In the genomic region with DNA sequence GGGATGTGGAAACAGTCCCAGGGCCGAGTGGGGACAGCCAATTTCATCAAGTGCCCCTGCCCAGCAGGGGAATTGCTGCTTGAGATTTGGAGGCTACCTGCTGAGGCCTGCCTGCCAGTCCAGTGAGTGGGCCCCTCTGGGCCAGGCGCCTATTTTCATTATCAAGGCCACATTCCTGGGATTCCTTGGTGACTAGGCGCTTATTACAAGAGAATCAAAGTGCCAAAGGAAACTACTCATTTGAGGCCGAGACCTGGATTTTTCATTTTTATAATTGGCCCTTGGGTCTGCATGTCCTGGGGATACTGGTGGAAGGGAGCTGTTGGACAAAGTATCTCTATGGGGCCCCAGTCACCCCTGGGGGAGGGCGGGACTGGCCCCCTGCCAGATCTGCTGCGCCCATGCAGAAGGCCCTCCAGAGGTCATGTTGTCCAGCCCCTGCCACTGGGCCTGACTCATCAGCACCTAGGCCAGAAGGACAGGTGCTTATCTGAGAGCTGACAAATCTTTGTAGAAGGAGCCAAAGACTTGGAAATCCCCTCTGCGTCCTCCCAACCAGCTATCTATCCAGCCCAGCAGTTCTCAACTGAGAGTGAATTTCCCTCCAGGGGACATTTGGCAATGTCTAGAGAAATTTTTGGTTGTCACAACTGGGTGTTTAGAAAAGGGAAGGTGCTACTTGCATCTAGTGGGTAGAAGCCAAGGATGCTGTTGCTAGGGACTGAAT, we compare ENCODE assay signal across 9 cellular contexts. TPM values are rescaled to one million over a fixed set of nuclear protein-coding genes. Genes with fewer than 3 reads are reported as not detected.
DNase-seq lines count a peak whose midpoint lies in the region; ATAC-seq and TF ChIP-seq lines count a peak whose summit lies in the region.
"Had no signal": no experiment of that assay in that cellular context is flagged by ENCODE, and none has a peak within 500 bp of the region (broad histone marks: within the 10 kb centered on the region; RNA-seq: fewer than 3 reads in every experiment).

No MANE protein-coding gene starts in this region.

- no peak for TF ChIP-seq CTCF in choroid plexus epithelial cell (conservative IDR thresholded peaks at IDR 0.05; ENCODE audit: low read depth, low read length)

- peak; percentile 49 for ATAC-seq in GM18505 (IDR thresholded peaks at IDR 0.05; ENCODE audit: unreplicated experiment)

- no peak for TF ChIP-seq POLR2A in GM18505 (IDR thresholded peaks at IDR 0.05; ENCODE audit: borderline replicate concordance, extremely low read depth, insufficient read depth, insufficient read length)

- H3K36me3 Mint-ChIP-seq in activated naive CD8-positive, alpha-beta T cell treated with anti-CD3 and anti-CD28 coated beads for 36 hours = no peaks in the 10 kb centered on the region

- H3K4me1 Mint-ChIP-seq in activated naive CD8-positive, alpha-beta T cell treated with anti-CD3 and anti-CD28 coated beads for 36 hours = no peaks in the 10 kb centered on the region

- H3K4me3 ChIP-seq in choroid plexus epithelial cell (ENCODE audit: low read depth, low read length) = no peak overlapping the region

- H3K27ac Mint-ChIP-seq in activated naive CD8-positive, alpha-beta T cell treated with anti-CD3 and anti-CD28 coated beads for 36 hours = no peak overlapping the region
- H3K27ac Mint-ChIP-seq: stimulated activated naive CD8-positive, alpha-beta T cell treated with anti-CD3 and anti-CD28 coated beads, Interleukin-15, Interleukin-2, amounts not matched to agents 100 ng/mL and 50 ng/mL, for 24 hours had no signal

- DNase-seq in HS-27A (ENCODE audit: low read depth) (peak; percentile 81), choroid plexus epithelial cell (ENCODE audit: low read depth) (peak; percentile 77), non-pigmented ciliary epithelial cell (ENCODE audit: low read depth) (peak; percentile 55)
- DNase-seq in activated CD4-positive, alpha-beta T cell treated with anti-CD3 and anti-CD28 coated beads, Interleukin-2, amount 50 U/mL, for 4 hours = no peak
- DNase-seq in activated effector memory CD4-positive, alpha-beta T cell treated with anti-CD3 and anti-CD28 coated beads, Interleukin-2, amount 50 U/mL, for 16 hours = no peak
- no peak for DNase-seq in activated naive CD8-positive, alpha-beta T cell treated with anti-CD3 and anti-CD28 coated beads for 36 hours
- no peak for DNase-seq in stimulated activated CD4-positive, alpha-beta T cell treated with anti-CD3 and anti-CD28 coated beads, Interleukin-2, amount 100 ng/mL, for 48 hours

- no peaks in the 10 kb centered on the region for H3K27me3 Mint-ChIP-seq in activated naive CD8-positive, alpha-beta T cell treated with anti-CD3 and anti-CD28 coated beads for 36 hours
- H3K27me3 Mint-ChIP-seq: stimulated activated naive CD8-positive, alpha-beta T cell treated with anti-CD3 and anti-CD28 coated beads, Interleukin-15, Interleukin-2, amounts not matched to agents 100 ng/mL and 50 ng/mL, for 24 hours had no signal

- no peak overlapping the region for H3K4me3 Mint-ChIP-seq in activated naive CD8-positive, alpha-beta T cell treated with anti-CD3 and anti-CD28 coated beads for 36 hours
- H3K4me3 Mint-ChIP-seq: stimulated activated naive CD8-positive, alpha-beta T cell treated with anti-CD3 and anti-CD28 coated beads, Interleukin-15, Interleukin-2, amounts not matched to agents 100 ng/mL and 50 ng/mL, for 24 hours had no signal

- H3K9me3 Mint-ChIP-seq in activated naive CD8-positive, alpha-beta T cell treated with anti-CD3 and anti-CD28 coated beads for 36 hours = no peaks in the 10 kb centered on the region
- H3K9me3 Mint-ChIP-seq: stimulated activated naive CD8-positive, alpha-beta T cell treated with anti-CD3 and anti-CD28 coated beads, Interleukin-15, Interleukin-2, amounts not matched to agents 100 ng/mL and 50 ng/mL, for 24 hours had no signal

RNA-seq across cellular contexts. Expression of a gene that starts 45.6 kb away (rescaled TPM):
- not detected for total RNA-seq in activated naive CD8-positive, alpha-beta T cell treated with anti-CD3 and anti-CD28 coated beads for 36 hours

Comparison
In these comparisons a context has a peak if more than half of its experiments do, and no peak if none do; other contexts are left out.
1. DNase-seq: peak in HS-27A (single experiment), choroid plexus epithelial cell (single experiment) and non-pigmented ciliary epithelial cell (single experiment); none in activated CD4-positive, alpha-beta T cell treated with anti-CD3 and anti-CD28 coated beads, Interleukin-2, amount 50 U/mL, for 4 hours (0 of 2), activated effector memory CD4-positive, alpha-beta T cell treated with anti-CD3 and anti-CD28 coated beads, Interleukin-2, amount 50 U/mL, for 16 hours (single experiment), activated naive CD8-positive, alpha-beta T cell treated with anti-CD3 and anti-CD28 coated beads for 36 hours (single experiment) and stimulated activated CD4-positive, alpha-beta T cell treated with anti-CD3 and anti-CD28 coated beads, Interleukin-2, amount 100 ng/mL, for 48 hours (0 of 2).